ENCODE assay signal across 9 cellular contexts in genomic region chr5:170483701-170484458, GRCh38. TPM values are rescaled to one million over a fixed set of nuclear protein-coding genes. Genes with fewer than 3 reads are reported as not detected.
DNase-seq lines count a peak whose midpoint lies in the region; ATAC-seq and TF ChIP-seq lines count a peak whose summit lies in the region.
"Had no signal": no experiment of that assay in that cellular context is flagged by ENCODE, and none has a peak within 500 bp of the region (broad histone marks: within the 10 kb centered on the region; RNA-seq: fewer than 3 reads in every experiment).

No MANE protein-coding gene starts in this region.

- H3K36me3 ChIP-seq in HCT116 (ENCODE audit: control insufficient read depth in 1 of 2, insufficient read depth in 2 of 2, low read length in 2 of 2) (no peaks in the 10 kb centered on the region), ascending aorta (no peaks in the 10 kb centered on the region)

- no peaks in the 10 kb centered on the region for H3K27me3 ChIP-seq in HCT116 (ENCODE audit: insufficient read depth, low read length)
- no peaks in the 10 kb centered on the region for H3K27me3 ChIP-seq in dorsolateral prefrontal cortex
- no peaks in the 10 kb centered on the region for H3K27me3 ChIP-seq in ascending aorta

- TF ChIP-seq RAD21 in HCT116 (IDR thresholded peaks at IDR 0.05; ENCODE audit: low read depth) = no peak

- DNase-seq in Calu3 (peak; percentile 74), HCT116 (ENCODE audit: low read depth, low spot score) (no peak), SK-MEL-5 (ENCODE audit: low read depth, low spot score) (peak; percentile 13), iris pigment epithelial cell (ENCODE audit: low read depth) (peak; percentile 43), dorsolateral prefrontal cortex (no peak), ascending aorta (ENCODE audit: low spot score in 2 of 2) (no peak)
- DNase-seq: midbrain had no signal

- H2AFZ ChIP-seq in HCT116 (ENCODE audit: low read depth, low read length, poor library complexity, severe bottlenecking) = no peak overlapping the region

- H3K36me3 Mint-ChIP-seq in Calu3 (ENCODE audit: insufficient read depth, unreplicated experiment) = no peaks in the 10 kb centered on the region

- no peaks in the 10 kb centered on the region for H3K79me2 ChIP-seq in HCT116 (ENCODE audit: insufficient read depth, low read length)

- no peak overlapping the region for H3K4me3 Mint-ChIP-seq in Calu3 (ENCODE audit: low read depth, unreplicated experiment)

- POLR2A ChIA-PET in HCT116 (lab: Charles Lee) = no interaction called here

- H3K9me3 ChIP-seq in HCT116 (ENCODE audit: control insufficient read depth in 1 of 2, insufficient read depth in 1 of 2, low read depth in 1 of 2, low read length in 2 of 2) (no peaks in the 10 kb centered on the region), ascending aorta (no peaks in the 10 kb centered on the region)

- no peak for TF ChIP-seq CTCF in Calu3 (IDR thresholded peaks at IDR 0.05; ENCODE audit: unreplicated experiment)
- no peak for TF ChIP-seq CTCF in HCT116 (IDR thresholded peaks at IDR 0.05 in 2 of 3, conservative IDR thresholded peaks at IDR 0.05 in 1 of 3; ENCODE audit: borderline replicate concordance in 1 of 3, insufficient read depth in 1 of 3, low read depth in 2 of 3, low read length in 2 of 3)
- no peak for TF ChIP-seq CTCF in dorsolateral prefrontal cortex (IDR thresholded peaks at IDR 0.05 in 54 of 56, conservative IDR thresholded peaks at IDR 0.05 in 2 of 56; ENCODE audit: low read depth in 1 of 56, partially characterized antibody in 56 of 56)
- TF ChIP-seq CTCF in ascending aorta (IDR thresholded peaks at IDR 0.05) = no peak

- no peak overlapping the region for H3K9ac ChIP-seq in HCT116 (ENCODE audit: low read length)

- no peak for TF ChIP-seq POLR2A in HCT116 (IDR thresholded peaks at IDR 0.05; ENCODE audit: borderline replicate concordance, extremely low read depth, insufficient read depth, insufficient read length)

- no peak overlapping the region for H3K27ac ChIP-seq in HCT116 (ENCODE audit: low read depth, low read length)
- no peak overlapping the region for H3K27ac ChIP-seq in dorsolateral prefrontal cortex
- no peak overlapping the region for H3K27ac ChIP-seq in ascending aorta

- in situ Hi-C loops in SK-MEL-5 (cut with HindIII; ENCODE audit: low pct_unique_long_range_greater_than_20kb, low sequenced_read_pairs) = no loop called here

- CTCF ChIA-PET in Calu3 (lab: Charles Lee) = interaction anchor here (0.6 kb wide), 1 partner anchor 8 kb away, joined by 3 read pairs; no protein-coding TSS in a partner anchor
- CTCF ChIA-PET in HCT116 (lab: Charles Lee) = no interaction called here

- no peaks in the 10 kb centered on the region for H4K20me1 ChIP-seq in HCT116 (ENCODE audit: insufficient read depth)

- H3K9me2 ChIP-seq in HCT116 (ENCODE audit: insufficient read depth) = no peaks in the 10 kb centered on the region

- H3K9me3 Mint-ChIP-seq in Calu3 (ENCODE audit: low read depth, unreplicated experiment) = no peaks in the 10 kb centered on the region

- peak overlapping the region; percentile 30; the same call in 1 of the 2 replicates for H3K4me2 ChIP-seq in HCT116 (ENCODE audit: low read length)

- intact Hi-C loops in Calu3 (cut with micrococcal nuclease; ENCODE audit: unreplicated experiment) (no loop called here), HCT116 (cut with micrococcal nuclease) (no loop called here), dorsolateral prefrontal cortex (cut with DNase I) (no loop called here), ascending aorta (cut with DNase I) (no loop called here)

- BruUV-seq in Calu3 (replicated peaks; lab: Mats Ljungman, UMichigan) (no TSS peak), HCT116 (replicated peaks; lab: Mats Ljungman, UMichigan) (no TSS peak)

- H3K4me1 Mint-ChIP-seq in Calu3 (ENCODE audit: low read depth, unreplicated experiment) = peaks cover 55% of the 10 kb centered on the region

- H3K4me1 ChIP-seq in HCT116 (ENCODE audit: control insufficient read depth in 1 of 2, insufficient read depth in 2 of 2, low read length in 2 of 2) (peaks cover 0 to 13% of the 10 kb centered on the region in 2 experiments; a peak in 3 of 4 replicates), ascending aorta (no peaks in the 10 kb centered on the region)

- peak overlapping the region; percentile 32 for H3K27ac Mint-ChIP-seq in Calu3 (ENCODE audit: unreplicated experiment)

- ATAC-seq in HCT116 (peak; percentile 82), GM18867 (IDR thresholded peaks at IDR 0.05; ENCODE audit: unreplicated experiment) (no peak), HG03354 (IDR thresholded peaks at IDR 0.05; ENCODE audit: poor library complexity, severe bottlenecking, unreplicated experiment) (no peak)

- H3K4me3 ChIP-seq in HCT116 (replicated peaks in 1 of 2; ENCODE audit: low read depth in 1 of 2, low read length in 2 of 2) (no peak overlapping the region), dorsolateral prefrontal cortex (no peak overlapping the region), ascending aorta (no peak overlapping the region)

- no peaks in the 10 kb centered on the region for H3K27me3 Mint-ChIP-seq in Calu3 (ENCODE audit: unreplicated experiment)

- RAD21 ChIA-PET in HCT116 (lab: Charles Lee; ENCODE audit: low non-redundant PET in 1 of 2, low total read pairs in 2 of 2, uncharacterized antibody in 2 of 2, unreplicated experiment in 2 of 2) = no interaction called here

TF ChIP-seq in HCT116, 20 proteins besides CTCF, POLR2A, EP300 and RAD21 (continues in another document):
- TF ChIP-seq SRF (IDR thresholded peaks at IDR 0.05; ENCODE audit: low read depth) (no peak), EZH2 (IDR thresholded peaks at IDR 0.05) (no peak), ZNF274 (IDR thresholded peaks at IDR 0.05; ENCODE audit: low read depth, low read length) (no peak), ZFX (IDR thresholded peaks at IDR 0.05) (no peak), MAX (IDR thresholded peaks at IDR 0.05) (peak; percentile 58), CEBPB (IDR thresholded peaks at IDR 0.05; ENCODE audit: low read depth) (no peak), TCF7L2 (IDR thresholded peaks at IDR 0.05; ENCODE audit: borderline replicate concordance, extremely low read depth, insufficient read depth, insufficient read length) (no peak), CBX3 (IDR thresholded peaks at IDR 0.05; ENCODE audit: low read depth) (no peak), YY1 (IDR thresholded peaks at IDR 0.05; ENCODE audit: extremely low read depth, insufficient replicate concordance, low read depth, low read length) (no peak), POLR2AphosphoS5 (IDR thresholded peaks at IDR 0.05; ENCODE audit: low read depth, low read length) (no peak), JUND (IDR thresholded peaks at IDR 0.05) (no peak), EZH2phosphoT487 (IDR thresholded peaks at IDR 0.05; ENCODE audit: borderline replicate concordance) (no peak), SP1 (IDR thresholded peaks at IDR 0.05; ENCODE audit: low read depth) (no peak), REST (IDR thresholded peaks at IDR 0.05; ENCODE audit: low read depth) (no peak), EGR1 (IDR thresholded peaks at IDR 0.05; ENCODE audit: low read depth) (peak; percentile 55), ELF1 (IDR thresholded peaks at IDR 0.05; ENCODE audit: borderline replicate concordance, low read depth) (no peak)

RNA-seq across cellular contexts. Expression of gene KCNIP1, which starts 19.9 kb away (rescaled TPM):
- total RNA-seq in Calu3 (2022) (not detected in 2 replicates), HCT116 (2021; ENCODE audit: unreplicated experiment) (not detected), dorsolateral prefrontal cortex (10 to 100 TPM in 115 of 120 experiments, 1 to 10 TPM in 5; 7.5 to 29.1 (median 15.5) TPM), ascending aorta (not detected)
- polyA plus RNA-seq in HCT116 (2012) = not detected in 2 replicates
- not detected in 2 replicates for total RNA-seq in SK-MEL-5 (2014; rRNA removed; shearing (Covaris generic))
- not detected in 2 replicates for polyA plus RNA-seq in SK-MEL-5 (2015; cell fraction: cytosol; rRNA removed)
- polyA plus RNA-seq in SK-MEL-5 (2015; cell fraction: nucleus; rRNA removed) = not detected in 2 replicates

Comparison
In these comparisons a context has a peak if more than half of its experiments do, and no peak if none do; other contexts are left out.
1. DNase-seq: peak in Calu3 (single experiment), SK-MEL-5 (single experiment) and iris pigment epithelial cell (single experiment); none in HCT116 (single experiment), dorsolateral prefrontal cortex (0 of 10) and ascending aorta (0 of 2).